Comparison of ENCODE assay signal across 8 cellular contexts in genomic region chr15:34223904-34224596, GRCh38. TPM values are rescaled to one million over a fixed set of nuclear protein-coding genes. Genes with fewer than 3 reads are reported as not detected.
DNase-seq lines count a peak whose midpoint lies in the region; ATAC-seq, FAIRE-seq and TF ChIP-seq lines count a peak whose summit lies in the region.

No MANE protein-coding gene starts in this region.

- peak overlapping the region; percentile 85 for H3K4me2 ChIP-seq in skeletal muscle satellite cell (ENCODE audit: low read length)

- POLR2A ChIA-PET in CD8-positive, alpha-beta T cell (lab: Charles Lee) = interaction anchor here (0.9 to 3.1 kb wide), 3 partner anchors 122 to 745 kb away, joined by 3 to 18 read pairs (median 3); partner anchors contain the start of genes AQR, EMC7 and PGBD4
- POLR2A ChIA-PET in activated naive CD8-positive, alpha-beta T cell treated with anti-CD3 and anti-CD28 coated beads, Interleukin-2, amount 10 ng/mL, durations not matched to agents 7 days and 5 days (lab: Charles Lee) = interaction anchor here (0.6 to 2.6 kb wide), 5 partner anchors 15 to 298 kb away, joined by 3 to 16 read pairs (median 4); partner anchors contain the start of genes EMC7, KATNBL1 and PGBD4

- no peaks in the 10 kb centered on the region for H3K27me3 Mint-ChIP-seq in CD8-positive, alpha-beta T cell (ENCODE audit: low read depth)
- H3K27me3 Mint-ChIP-seq in activated naive CD8-positive, alpha-beta T cell treated with anti-CD3 and anti-CD28 coated beads, Interleukin-2, amount 10 ng/mL, durations not matched to agents 7 days and 5 days = peaks cover 5% of the 10 kb centered on the region

- intact Hi-C loops in CD8-positive, alpha-beta T cell (cut with DNase I, micrococcal nuclease) = loop anchor here (1.0 to 5.0 kb wide), 6 partner anchors 14 to 765 kb away; partner anchors contain the start of genes SLC12A6 (in 2 of the 2), ZNF770 (in 2 of the 2), AQR (in 1 of the 2) and KATNBL1 (in 1 of the 2)

- FAIRE-seq in HTR-8/SVneo (lab: Jason Lieb, UNC) = no peak

- peak overlapping the region; percentile 94 for H3K9ac ChIP-seq in skeletal muscle satellite cell (ENCODE audit: low read depth, low read length)

- peak overlapping the region; percentile 93 for H3K4me3 Mint-ChIP-seq in CD8-positive, alpha-beta T cell
- peak overlapping the region; percentile 92 for H3K4me3 Mint-ChIP-seq in activated naive CD8-positive, alpha-beta T cell treated with anti-CD3 and anti-CD28 coated beads, Interleukin-2, amount 10 ng/mL, durations not matched to agents 7 days and 5 days

- H3K27ac ChIP-seq in CD8-positive, alpha-beta T cell (ENCODE audit: low read depth, low read length) = peak overlapping the region; percentile 75

- ATAC-seq in CD8-positive, alpha-beta T cell = no peak
- peak; percentile 15 for ATAC-seq in HG03354 (IDR thresholded peaks at IDR 0.05; ENCODE audit: poor library complexity, severe bottlenecking, unreplicated experiment)
- ATAC-seq in activated naive CD8-positive, alpha-beta T cell treated with anti-CD3 and anti-CD28 coated beads, Interleukin-2, amount 10 ng/mL, durations not matched to agents 7 days and 5 days (ENCODE audit: low read depth) = no peak

- peaks cover 29% of the 10 kb centered on the region for H3K4me1 Mint-ChIP-seq in CD8-positive, alpha-beta T cell (ENCODE audit: low read depth)
- peaks cover 21% of the 10 kb centered on the region for H3K4me1 Mint-ChIP-seq in activated naive CD8-positive, alpha-beta T cell treated with anti-CD3 and anti-CD28 coated beads, Interleukin-2, amount 10 ng/mL, durations not matched to agents 7 days and 5 days

- H3K36me3 ChIP-seq in CD8-positive, alpha-beta T cell (ENCODE audit: insufficient read depth, low read length) = peaks cover 5% of the 10 kb centered on the region
- H3K36me3 ChIP-seq in skeletal muscle satellite cell (ENCODE audit: insufficient read depth, low read length) = peaks cover 11% of the 10 kb centered on the region

- H3K27me3 ChIP-seq in CD8-positive, alpha-beta T cell (ENCODE audit: insufficient read depth, low read length) = no peaks in the 10 kb centered on the region
- no peaks in the 10 kb centered on the region for H3K27me3 ChIP-seq in skeletal muscle satellite cell (ENCODE audit: control insufficient read depth, insufficient read depth, low read length)

- TF ChIP-seq CTCF in CD8-positive, alpha-beta T cell (IDR thresholded peaks at IDR 0.05) = no peak

- DNase-seq in CD8-positive, alpha-beta T cell = no peak
- DNase-seq in activated naive CD8-positive, alpha-beta T cell treated with anti-CD3 and anti-CD28 coated beads, Interleukin-2, amount 10 ng/mL, durations not matched to agents 7 days and 5 days = no peak
- DNase-seq in HTR-8/SVneo (ENCODE audit: insufficient read length, low spot score) = no peak
- no peak for DNase-seq in NCI-H446 (lab: John Stamatoyannopoulos, UW)
- DNase-seq in stimulated activated CD4-positive, alpha-beta T cell treated with anti-CD3 and anti-CD28 coated beads, Interleukin-12 subunit alpha, Interleukin-12 subunit beta, amount 100 ng/mL, for 4 hours = no peak

- H3K9me3 Mint-ChIP-seq in CD8-positive, alpha-beta T cell = no peaks in the 10 kb centered on the region
- H3K9me3 Mint-ChIP-seq in activated naive CD8-positive, alpha-beta T cell treated with anti-CD3 and anti-CD28 coated beads, Interleukin-2, amount 10 ng/mL, durations not matched to agents 7 days and 5 days = no peaks in the 10 kb centered on the region

- H3K4me1 ChIP-seq in CD8-positive, alpha-beta T cell (ENCODE audit: insufficient read depth, low read length) = peaks cover 15% of the 10 kb centered on the region
- peaks cover 7% of the 10 kb centered on the region for H3K4me1 ChIP-seq in skeletal muscle satellite cell (ENCODE audit: control insufficient read depth, insufficient read depth, low read length)

- H3K4me3 ChIP-seq in CD8-positive, alpha-beta T cell (ENCODE audit: low read depth, low read length) = peak overlapping the region; percentile 53
- H3K4me3 ChIP-seq in iPS-11a (ENCODE audit: low read depth, low read length) = peak overlapping the region; percentile 96
- peak overlapping the region; percentile 89 for H3K4me3 ChIP-seq in skeletal muscle satellite cell (ENCODE audit: low read length)

- no peaks in the 10 kb centered on the region for H3K9me3 ChIP-seq in CD8-positive, alpha-beta T cell (ENCODE audit: low read length)
- H3K9me3 ChIP-seq in skeletal muscle satellite cell (replicated peaks; ENCODE audit: low read length) = no peaks in the 10 kb centered on the region

- H3K27ac Mint-ChIP-seq in CD8-positive, alpha-beta T cell = peak overlapping the region; percentile 99
- peak overlapping the region; percentile 89 for H3K27ac Mint-ChIP-seq in activated naive CD8-positive, alpha-beta T cell treated with anti-CD3 and anti-CD28 coated beads, Interleukin-2, amount 10 ng/mL, durations not matched to agents 7 days and 5 days

- peaks cover 28% of the 10 kb centered on the region for H3K36me3 Mint-ChIP-seq in CD8-positive, alpha-beta T cell
- peaks cover 1% of the 10 kb centered on the region for H3K36me3 Mint-ChIP-seq in activated naive CD8-positive, alpha-beta T cell treated with anti-CD3 and anti-CD28 coated beads, Interleukin-2, amount 10 ng/mL, durations not matched to agents 7 days and 5 days

- CTCF ChIA-PET in CD8-positive, alpha-beta T cell (lab: Charles Lee) = interaction anchor here (0.8 to 3.1 kb wide), 6 partner anchors 14 to 163 kb away, joined by 3 to 14 read pairs (median 5); partner anchors contain the start of genes EMC7, KATNBL1, LPCAT4 and PGBD4

RNA-seq across cellular contexts. Expression of gene EMC4, which starts 0.8 kb away (rescaled TPM):
- 10 to 100 TPM; 78.6 to 87.4 TPM for total RNA-seq in CD8-positive, alpha-beta T cell
- total RNA-seq in activated naive CD8-positive, alpha-beta T cell treated with anti-CD3 and anti-CD28 coated beads, Interleukin-2, amount 10 ng/mL, durations not matched to agents 7 days and 5 days = 10 to 100 TPM; 72.3 to 85.2 TPM
- total RNA-seq in skeletal muscle satellite cell (2012; rRNA removed) = 110 and 134 TPM in 2 replicates

RNA-seq across cellular contexts. Expression of gene KATNBL1, which starts 14.2 kb away (rescaled TPM):
- total RNA-seq in CD8-positive, alpha-beta T cell = 1 to 10 TPM; 9.3 to 10.0 TPM
- total RNA-seq in activated naive CD8-positive, alpha-beta T cell treated with anti-CD3 and anti-CD28 coated beads, Interleukin-2, amount 10 ng/mL, durations not matched to agents 7 days and 5 days = 10 to 100 TPM; 49.1 to 49.5 TPM
- total RNA-seq in skeletal muscle satellite cell (2012; rRNA removed) = 38.9 and 46.4 TPM in 2 replicates

Comparison
In these comparisons a context has a peak if more than half of its experiments do, and no peak if none do; other contexts are left out.
1. RNA of gene KATNBL1, which starts 14.2 kb away (total RNA-seq): 49.1 to 49.5 TPM in activated naive CD8-positive, alpha-beta T cell treated with anti-CD3 and anti-CD28 coated beads, Interleukin-2, amount 10 ng/mL, durations not matched to agents 7 days and 5 days; 9.3 to 10.0 TPM in CD8-positive, alpha-beta T cell; every median in the first group is over 4 times any median in the second.
2. Peak in every context shown above with its lines, with median percentiles within 50 percentile points of each other: H3K4me3 ChIP-seq.